In the genomic region with DNA sequence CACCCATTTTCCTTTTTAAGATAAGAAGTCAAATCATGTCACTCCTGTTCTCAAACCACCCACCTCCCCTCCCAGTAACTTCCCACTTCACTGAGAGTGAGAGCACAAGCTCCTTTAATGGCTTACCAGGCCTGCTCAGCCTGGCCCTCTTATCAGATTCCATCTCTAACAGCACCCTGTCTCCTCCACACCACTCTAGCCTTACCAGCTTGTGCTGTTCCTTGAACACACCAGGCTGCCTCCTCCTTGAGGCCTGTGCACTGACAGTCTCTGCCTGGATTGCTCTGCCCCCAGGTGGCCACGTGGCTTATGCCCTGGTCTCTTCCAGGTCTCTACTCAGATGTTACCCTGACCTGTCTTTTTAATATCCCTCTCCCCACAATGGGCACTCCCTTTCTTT, we compare ENCODE assay signal across 8 cellular contexts. TPM values are rescaled to one million over a fixed set of nuclear protein-coding genes. Genes with fewer than 3 reads are reported as not detected.
A peak's percentile ranks its signal among the peaks of the same experiment; 100 is the strongest.
DNase-seq lines count a peak whose midpoint lies in the region; ATAC-seq, FAIRE-seq and TF ChIP-seq lines count a peak whose summit lies in the region.

No MANE protein-coding gene starts in this region.

- H3K56ac ChIP-seq in mesendoderm (ENCODE audit: low read length) = no peak overlapping the region

- CTCF ChIA-PET in K562 (lab: Yijun Ruan, JAX; ENCODE audit: low intra/inter-chr PET ratio) = interaction anchor here (0.9 to 1.4 kb wide), 2 partner anchors 42 to 43 kb away, joined by 3 to 5 read pairs; no protein-coding TSS in a partner anchor

- no peaks in the 10 kb centered on the region for H4K20me1 ChIP-seq in K562 (replicated peaks; ENCODE audit: control insufficient read depth, insufficient read depth, low read length)

- no peak overlapping the region for H2AK5ac ChIP-seq in mesendoderm (ENCODE audit: low read length)

- H3K9me3 ChIP-seq in K562 (replicated peaks; ENCODE audit: control insufficient read depth, insufficient read depth, low read depth, low read length) = no peaks in the 10 kb centered on the region

- no peak overlapping the region for H2BK15ac ChIP-seq in mesendoderm (replicated peaks; ENCODE audit: low read depth)

- H4K8ac ChIP-seq in mesendoderm (ENCODE audit: low read depth, low read length) = no peak overlapping the region

- H2BK5ac ChIP-seq in mesendoderm (ENCODE audit: low read length) = no peak overlapping the region

- no TSS peak for BruUV-seq in K562 (replicated peaks; lab: Mats Ljungman, UMichigan)

- POLR2A ChIA-PET in K562 (lab: Yijun Ruan, JAX) = interaction anchor here (1.1 kb wide), 1 partner anchor 51 kb away, joined by 3 read pairs; no protein-coding TSS in a partner anchor

- ATAC-seq in K562 (peak; percentile 98), HG03354 (IDR thresholded peaks at IDR 0.05; ENCODE audit: poor library complexity, severe bottlenecking, unreplicated experiment) (no peak), HG02623 (IDR thresholded peaks at IDR 0.05; ENCODE audit: unreplicated experiment) (no peak)

- H2BK120ac ChIP-seq in mesendoderm (ENCODE audit: low read depth, low read length) = no peak overlapping the region

- FAIRE-seq in K562 (lab: Jason Lieb, UNC) = peak; percentile 95

- no peaks in the 10 kb centered on the region for H3K9me1 ChIP-seq in K562 (ENCODE audit: control insufficient read depth, insufficient read depth, low read length)

- H3K79me2 ChIP-seq in K562 (ENCODE audit: control insufficient read depth, insufficient read depth, low read length) (peaks cover 23% of the 10 kb centered on the region), mesendoderm (ENCODE audit: control insufficient read depth, insufficient read depth, low read length) (no peaks in the 10 kb centered on the region)

- H3K27me3 ChIP-seq in H7 (ENCODE audit: control insufficient read depth, insufficient read depth, low read length) (peaks cover 2% of the 10 kb centered on the region; the same call in 1 of the 2 replicates), K562 (ENCODE audit: control insufficient read depth in 2 of 2, insufficient read depth in 2 of 2, low read length in 2 of 2) (no peaks in the 10 kb centered on the region), mesendoderm (ENCODE audit: insufficient read depth, low read length, poor library complexity) (no peaks in the 10 kb centered on the region)

- intact Hi-C loops in K562 (cut with micrococcal nuclease) = loop anchor here (1.0 kb wide), 1 partner anchor 43 kb away; no protein-coding TSS in a partner anchor

- no peak for TF ChIP-seq POLR2A in K562 (conservative IDR thresholded peaks at IDR 0.05)

- no peak overlapping the region for H4K5ac ChIP-seq in mesendoderm (ENCODE audit: low read length)

- H3K36me3 ChIP-seq in H7 (replicated peaks; ENCODE audit: control insufficient read depth, insufficient read depth, low read length) (no peaks in the 10 kb centered on the region), K562 (ENCODE audit: control insufficient read depth, insufficient read depth, low read length) (no peaks in the 10 kb centered on the region; the same call in 2 of the 3 replicates), mesendoderm (ENCODE audit: control insufficient read depth, insufficient read depth, low read length) (no peaks in the 10 kb centered on the region)

- peak; percentile 74 to 81 for TF ChIP-seq RAD21 in K562 (CRISPR knock-in tag; conservative IDR thresholded peaks at IDR 0.05 in 1 of 2, IDR thresholded peaks at IDR 0.05 in 1 of 2)

- no peak overlapping the region for H3K4me3 ChIP-seq in H7 (ENCODE audit: insufficient read depth, low read depth, low read length)
- no peak overlapping the region for H3K4me3 ChIP-seq in K562
- no peak overlapping the region for H3K4me3 ChIP-seq in mesendoderm (ENCODE audit: low read length)

- no peak overlapping the region for H3K18ac ChIP-seq in mesendoderm (ENCODE audit: low read length)

- no peak overlapping the region for H3K23ac ChIP-seq in mesendoderm (ENCODE audit: low read length)

- H3K4ac ChIP-seq in mesendoderm (ENCODE audit: low read depth, low read length) = no peak overlapping the region

- H3K4me1 ChIP-seq in K562 (replicated peaks in 1 of 2; ENCODE audit: control insufficient read depth in 2 of 2, insufficient read depth in 2 of 2, low read length in 2 of 2) (peaks cover 13 to 21% of the 10 kb centered on the region in 2 experiments), mesendoderm (ENCODE audit: control insufficient read depth, low read depth, low read length) (peaks cover 4% of the 10 kb centered on the region)

- DNase-seq in D341Med (ENCODE audit: low spot score) (peak; percentile 71), H7 (peak; percentile 55), NOMO-1 treated with dmso at 0.1 percent for 144 hours (lab: John Stamatoyannopoulos, UW; ENCODE audit: unreplicated experiment) (peak; percentile 13), K562 (ENCODE audit: extremely low read depth in 1 of 4, low spot score in 3 of 4) (peak; percentile 52 to 79 (median 60)), mesendoderm (peak; percentile 89), epidermal melanocyte (ENCODE audit: insufficient read length, low spot score) (no peak)

- TF ChIP-seq EP300 in K562 (IDR thresholded peaks at IDR 0.05; ENCODE audit: low read length) = no peak

- in situ Hi-C loops in K562 (cut with MboI) = no loop called here

- peak; percentile 67 to 79 (median 75) for TF ChIP-seq CTCF in K562 (IDR thresholded peaks at IDR 0.05 in 2 of 3, conservative IDR thresholded peaks at IDR 0.05 in 1 of 3; ENCODE audit: insufficient read depth in 2 of 3, low read depth in 1 of 3, low read length in 3 of 3)

- H2AFZ ChIP-seq in K562 (ENCODE audit: low read depth, low read length) = peak overlapping the region; percentile 15; the same call in 1 of the 2 replicates

- 0% methylated on average over 1 of the region's 1 CpG for WGBS in K562 (ENCODE audit: insufficient coverage, low coverage, missing lambda C conversion rate)
- no CpG with 5 or more reads among the region's 1 CpG for WGBS in mesendoderm (ENCODE audit: extremely low coverage, insufficient coverage, low lambda C conversion rate)

- H3K79me1 ChIP-seq in mesendoderm (ENCODE audit: low read length) = peaks cover 3% of the 10 kb centered on the region

- H3K4me2 ChIP-seq in K562 (ENCODE audit: insufficient read depth, low read length) (no peak overlapping the region), mesendoderm (ENCODE audit: low read length) (no peak overlapping the region)

- H3K9ac ChIP-seq in K562 (ENCODE audit: insufficient read depth in 1 of 2, low read depth in 2 of 2, low read length in 2 of 2) = peak overlapping the region in 1 of 2 experiments; percentile 74; a peak in 2 of 4 replicates
- H3K9ac ChIP-seq in mesendoderm (ENCODE audit: low read length) = no peak overlapping the region

- H3K27ac ChIP-seq in K562 (ENCODE audit: extremely low read depth, low read depth, low read length) (peak overlapping the region; percentile 23; the same call in 2 of the 3 replicates), mesendoderm (ENCODE audit: low read depth, low read length) (no peak overlapping the region)

TF ChIP-seq in K562, 482 proteins besides CTCF, POLR2A, EP300 and RAD21 (continues in another document):
- no peak for TF ChIP-seq ZNF23 (CRISPR knock-in tag; IDR thresholded peaks at IDR 0.05)
- TF ChIP-seq, protein P1, sequence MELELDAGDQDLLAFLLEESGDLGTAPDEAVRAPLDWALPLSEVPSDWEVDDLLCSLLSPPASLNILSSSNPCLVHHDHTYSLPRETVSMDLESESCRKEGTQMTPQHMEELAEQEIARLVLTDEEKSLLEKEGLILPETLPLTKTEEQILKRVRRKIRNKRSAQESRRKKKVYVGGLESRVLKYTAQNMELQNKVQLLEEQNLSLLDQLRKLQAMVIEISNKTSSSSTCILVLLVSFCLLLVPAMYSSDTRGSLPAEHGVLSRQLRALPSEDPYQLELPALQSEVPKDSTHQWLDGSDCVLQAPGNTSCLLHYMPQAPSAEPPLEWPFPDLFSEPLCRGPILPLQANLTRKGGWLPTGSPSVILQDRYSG (tag; conservative IDR thresholded peaks at IDR 0.05; ENCODE audit: low read depth) = peak; percentile 68; the same call in 1 of the 2 replicates
- TF ChIP-seq RBM17 (IDR thresholded peaks at IDR 0.05; ENCODE audit: borderline replicate concordance, low read depth, low read length) = no peak

RNA-seq across cellular contexts. Expression of gene EVL, which starts 40.1 kb away (rescaled TPM):
- 35.9 and 38.9 TPM in 2 replicates for total RNA-seq in H7 (2014; rRNA removed; shearing (Covaris generic))
- 128 and 200 TPM in 2 replicates for total RNA-seq in K562 (2011; cell fraction: chromatin; rRNA removed; ENCODE audit: low replicate concordance)
- 79.5 and 87.4 TPM in 2 replicates for total RNA-seq in K562 (2011; cell fraction: nucleolus; rRNA removed)
- total RNA-seq in K562 (2011; cell fraction: nucleoplasm; rRNA removed) = 91.0 and 118 TPM in 2 replicates
- total RNA-seq in K562 (2014; rRNA removed) (23.9 and 26.3 TPM in 2 replicates), K562 (2014; rRNA removed; fragmentation: Illumina TruSeq; extraction: Trizol) (15.6 and 17.6 TPM in 2 replicates), K562 (2015; rRNA removed; fragmentation: Illumina TruSeq; extraction: Trizol) (18.2 and 18.6 TPM in 2 replicates), K562 (2021) (39.3 and 43.4 TPM in 2 replicates)
- polyA plus RNA-seq in K562 (2011; rRNA removed) (29.4 and 30.4 TPM in 2 replicates), K562 (2014; fragmentation: Illumina TruSeq; extraction: Trizol) (35.0 and 36.1 TPM in 2 replicates), K562 (2014; fragmentation: Nextera tagmentation; extraction: Ambion mirVana) (1 to 10 TPM; 2.9 to 4.0 TPM), K562 (2014; rRNA removed) (28.9 and 30.8 TPM in 2 replicates)
- polyA plus RNA-seq in K562 (2011; cell fraction: cytosol; rRNA removed) = 24.7 and 27.8 TPM in 2 replicates
- 87.8 and 114 TPM in 2 replicates for polyA plus RNA-seq in K562 (2011; cell fraction: nucleus; rRNA removed)
- polyA plus RNA-seq in K562 (2012) = 33.0 and 36.9 TPM in 2 replicates
- 23.0 and 23.4 TPM in 2 replicates for polyA minus RNA-seq in K562 (2011; rRNA and poly(A)+ RNA removed)
- polyA minus RNA-seq in K562 (2011; cell fraction: cytosol; rRNA and poly(A)+ RNA removed) = 16.3 and 18.9 TPM in 2 replicates
- polyA minus RNA-seq in K562 (2011; cell fraction: nucleus; rRNA and poly(A)+ RNA removed) = 28.1 and 31.0 TPM in 2 replicates
- 25.6 TPM for polyA plus RNA-seq in mesendoderm (2013, experiment 1 of 2)
- 26.2 TPM for polyA plus RNA-seq in mesendoderm (2013, experiment 2 of 2)
